In genomic region chrX:15188039-15188438, GRCh38 we compare ENCODE assay signal across 18 cellular contexts.
DNase-seq lines count a peak whose midpoint lies in the region; ATAC-seq, FAIRE-seq and TF ChIP-seq lines count a peak whose summit lies in the region.
"Had no signal": no experiment of that assay in that cellular context is flagged by ENCODE, and none has a peak within 500 bp of the region (broad histone marks: within the 10 kb centered on the region; RNA-seq: fewer than 3 reads in every experiment).

No MANE protein-coding gene starts in this region.

- H3K23ac ChIP-seq in H9 (ENCODE audit: insufficient read length, low read depth, low read length), result no peak overlapping the region

- H3K4me3 Mint-ChIP-seq in H9 (no peak overlapping the region), astrocyte (ENCODE audit: unreplicated experiment) (no peak overlapping the region)
- H3K4me3 Mint-ChIP-seq in activated T-helper 1 cell treated with anti-CD3 and anti-CD28 coated beads, Interleukin-12 subunit alpha, Interleukin-12 subunit beta, Interleukin-2, Interleukin-4 antibody, amounts not matched to agents 30 ng/mL and 10 ng/mL and 1 ng/mL, durations not matched to agents 14 hours and 24 hours and 36 hours, result no peak overlapping the region
- H3K4me3 Mint-ChIP-seq: B cell; CD8-positive, alpha-beta T cell had no signal

- H4K91ac ChIP-seq in H9 (ENCODE audit: insufficient read length, low read depth, low read length), result no peak overlapping the region

- H3K27me3 Mint-ChIP-seq in H9 (ENCODE audit: low read depth) (peaks cover 6% of the 10 kb centered on the region), astrocyte (ENCODE audit: low read depth, unreplicated experiment) (no peaks in the 10 kb centered on the region)
- peaks cover 19% of the 10 kb centered on the region for H3K27me3 Mint-ChIP-seq in activated T-helper 1 cell treated with anti-CD3 and anti-CD28 coated beads, Interleukin-12 subunit alpha, Interleukin-12 subunit beta, Interleukin-2, Interleukin-4 antibody, amounts not matched to agents 30 ng/mL and 10 ng/mL and 1 ng/mL, durations not matched to agents 14 hours and 24 hours and 36 hours (ENCODE audit: insufficient read depth)

- H3K4ac ChIP-seq in H9 (ENCODE audit: low read depth, low read length), result no peak overlapping the region

- TF ChIP-seq CTCF in H9 (conservative IDR thresholded peaks at IDR 0.05), result no peak
- TF ChIP-seq CTCF in astrocyte (IDR thresholded peaks at IDR 0.05; ENCODE audit: insufficient read depth, low read depth, low read length), result no peak

- H3K27ac Mint-ChIP-seq in H9 (no peak overlapping the region), astrocyte (ENCODE audit: unreplicated experiment) (no peak overlapping the region)
- no peak overlapping the region for H3K27ac Mint-ChIP-seq in activated T-helper 1 cell treated with anti-CD3 and anti-CD28 coated beads, Interleukin-12 subunit alpha, Interleukin-12 subunit beta, Interleukin-2, Interleukin-4 antibody, amounts not matched to agents 30 ng/mL and 10 ng/mL and 1 ng/mL, durations not matched to agents 14 hours and 24 hours and 36 hours
- H3K27ac Mint-ChIP-seq: B cell; CD8-positive, alpha-beta T cell; IgD-negative memory B cell had no signal

- H3K9me3 Mint-ChIP-seq in H9 (peaks cover 49 to 50% of the 10 kb centered on the region in 2 experiments), astrocyte (ENCODE audit: unreplicated experiment) (no peaks in the 10 kb centered on the region)
- no peaks in the 10 kb centered on the region for H3K9me3 Mint-ChIP-seq in activated T-helper 1 cell treated with anti-CD3 and anti-CD28 coated beads, Interleukin-12 subunit alpha, Interleukin-12 subunit beta, Interleukin-2, Interleukin-4 antibody, amounts not matched to agents 30 ng/mL and 10 ng/mL and 1 ng/mL, durations not matched to agents 14 hours and 24 hours and 36 hours
- H3K9me3 Mint-ChIP-seq: CD8-positive, alpha-beta T cell; IgD-negative memory B cell had no signal

- H2AFZ ChIP-seq in H9 (ENCODE audit: low read length), result no peak overlapping the region
- H2AFZ ChIP-seq in astrocyte (ENCODE audit: low read depth, low read length), result no peak overlapping the region

- H3K18ac ChIP-seq in H9 (ENCODE audit: insufficient read length, low read depth, low read length), result no peak overlapping the region

- H4K8ac ChIP-seq in H9 (replicated peaks; ENCODE audit: insufficient read length, low read depth, low read length), result no peak overlapping the region

- no CpG with 5 or more reads among the region's 1 CpG for WGBS in H9 (ENCODE audit: extremely low coverage, insufficient read length, low lambda C conversion rate)

- H2AK5ac ChIP-seq in H9 (ENCODE audit: insufficient read length, low read length), result no peak overlapping the region

- H4K20me1 ChIP-seq in H9 (ENCODE audit: control insufficient read depth, insufficient read depth, insufficient read length) (no peaks in the 10 kb centered on the region), astrocyte (ENCODE audit: insufficient read depth, low read length) (no peaks in the 10 kb centered on the region)

- H2BK15ac ChIP-seq in H9 (ENCODE audit: low read depth, low read length), result no peak overlapping the region

- H3K4me1 Mint-ChIP-seq in H9, result no peaks in the 10 kb centered on the region
- H3K4me1 Mint-ChIP-seq in astrocyte (ENCODE audit: low read depth, unreplicated experiment), result no peaks in the 10 kb centered on the region
- H3K4me1 Mint-ChIP-seq in activated T-helper 1 cell treated with anti-CD3 and anti-CD28 coated beads, Interleukin-12 subunit alpha, Interleukin-12 subunit beta, Interleukin-2, Interleukin-4 antibody, amounts not matched to agents 30 ng/mL and 10 ng/mL and 1 ng/mL, durations not matched to agents 14 hours and 24 hours and 36 hours (ENCODE audit: low read depth), result no peaks in the 10 kb centered on the region
- H3K4me1 Mint-ChIP-seq: B cell, IgD-negative memory B cell had no signal

- H3K79me2 ChIP-seq in H9 (ENCODE audit: insufficient read depth, low read length) (no peaks in the 10 kb centered on the region), astrocyte (ENCODE audit: insufficient read depth, low read length) (no peaks in the 10 kb centered on the region)

- no peak overlapping the region for H3K14ac ChIP-seq in H9 (ENCODE audit: insufficient read depth, low read length)

- H3K27ac ChIP-seq in H9 (ENCODE audit: insufficient read length, low read depth, low read length) (no peak overlapping the region), astrocyte (ENCODE audit: low read depth, low read length) (no peak overlapping the region)
- H3K27ac ChIP-seq: BLaER1 treated with 17β-estradiol and CSF1 and Interleukin-3, amounts not matched to agents 10 nM and 100 nM; HL-60 had no signal

- H3K36me3 Mint-ChIP-seq in H9 (ENCODE audit: insufficient read depth in 1 of 3, low read depth in 3 of 3), result no peaks in the 10 kb centered on the region
- no peaks in the 10 kb centered on the region for H3K36me3 Mint-ChIP-seq in astrocyte (ENCODE audit: low read depth, unreplicated experiment)
- no peaks in the 10 kb centered on the region for H3K36me3 Mint-ChIP-seq in activated T-helper 1 cell treated with anti-CD3 and anti-CD28 coated beads, Interleukin-12 subunit alpha, Interleukin-12 subunit beta, Interleukin-2, Interleukin-4 antibody, amounts not matched to agents 30 ng/mL and 10 ng/mL and 1 ng/mL, durations not matched to agents 14 hours and 24 hours and 36 hours (ENCODE audit: low read depth)
- H3K36me3 Mint-ChIP-seq: CD8-positive, alpha-beta T cell; IgD-negative memory B cell had no signal

- H3K23me2 ChIP-seq in H9 (ENCODE audit: insufficient read length, low read depth, low read length, poor library complexity, severe bottlenecking), result no peaks in the 10 kb centered on the region

- H2BK12ac ChIP-seq in H9 (ENCODE audit: insufficient read length, low read depth, low read length), result no peak overlapping the region

- no peak for ATAC-seq in HG03457 (IDR thresholded peaks at IDR 0.05; ENCODE audit: unreplicated experiment)
- ATAC-seq: CD8-positive, alpha-beta T cell had no signal

- H3K4me1 ChIP-seq in H9 (ENCODE audit: insufficient read depth, low read length), result no peaks in the 10 kb centered on the region
- no peaks in the 10 kb centered on the region for H3K4me1 ChIP-seq in astrocyte (ENCODE audit: insufficient read depth, low read length)
- H3K4me1 ChIP-seq: BLaER1 treated with 17β-estradiol and CSF1 and Interleukin-3, amounts not matched to agents 10 nM and 100 nM; HAP-1 had no signal

- H3K9me3 ChIP-seq in H9 (ENCODE audit: control insufficient read depth, low read depth, low read length) (no peaks in the 10 kb centered on the region), astrocyte (ENCODE audit: insufficient read depth, low read depth, low read length) (no peaks in the 10 kb centered on the region)
- H3K9me3 ChIP-seq: BLaER1 treated with 17β-estradiol and CSF1 and Interleukin-3, amounts not matched to agents 10 nM and 100 nM; HAP-1 had no signal

- no peak for DNase-seq in GM18507 (ENCODE audit: extremely low spot score, insufficient read length, low read depth)
- DNase-seq in H9, result peak; percentile 28
- DNase-seq in astrocyte (ENCODE audit: low read depth), result no peak
- peak; percentile 29 for DNase-seq in iPS-NIHi7 (ENCODE audit: extremely low spot score)
- no peak for DNase-seq in DMS53 (lab: John Stamatoyannopoulos, UW)
- no peak for DNase-seq in activated T-helper 1 cell treated with anti-CD3 and anti-CD28 coated beads, Interleukin-12 subunit alpha, Interleukin-12 subunit beta, Interleukin-2, Interleukin-4 antibody, amounts not matched to agents 30 ng/mL and 10 ng/mL and 1 ng/mL, durations not matched to agents 14 hours and 24 hours and 36 hours (ENCODE audit: low spot score)
- DNase-seq: Calu3; CD8-positive, alpha-beta T cell; DND-41; EL; GOT3; KG1 had no signal

- H2BK20ac ChIP-seq in H9 (ENCODE audit: low read depth, low read length, poor library complexity, severe bottlenecking), result no peak overlapping the region

- no peak overlapping the region for H3K9ac ChIP-seq in H9 (ENCODE audit: extremely low read depth, insufficient read length, low read length)
- H3K9ac ChIP-seq in astrocyte (ENCODE audit: low read length), result no peak overlapping the region
- H3K9ac ChIP-seq: BLaER1 treated with 17β-estradiol and CSF1 and Interleukin-3, amounts not matched to agents 10 nM and 100 nM had no signal

- H3K79me1 ChIP-seq in H9 (ENCODE audit: insufficient read depth, low read depth, low read length, poor library complexity, severe bottlenecking), result no peaks in the 10 kb centered on the region

- H3T11ph ChIP-seq in H9 (ENCODE audit: low read length), result no peak overlapping the region

- no peak overlapping the region for H2BK120ac ChIP-seq in H9 (ENCODE audit: low read depth, low read length, poor library complexity, severe bottlenecking)

- no peak overlapping the region for H3K4me2 ChIP-seq in H9 (ENCODE audit: insufficient read depth, insufficient read length, low read length)
- H3K4me2 ChIP-seq in astrocyte (ENCODE audit: low read length), result no peak overlapping the region
- H3K4me2 ChIP-seq: BLaER1 treated with 17β-estradiol and CSF1 and Interleukin-3, amounts not matched to agents 10 nM and 100 nM had no signal

- H2BK5ac ChIP-seq in H9 (ENCODE audit: insufficient read length, low read length), result no peak overlapping the region

- FAIRE-seq in GM18507 (lab: Jason Lieb, UNC) (peak; percentile 45), astrocyte (lab: Jason Lieb, UNC) (peak; percentile 23)

- no peak overlapping the region for H4K5ac ChIP-seq in H9 (ENCODE audit: insufficient read length, low read depth, low read length)

- H3K36me3 ChIP-seq in astrocyte (ENCODE audit: insufficient read depth, low read length), result no peaks in the 10 kb centered on the region
- H3K36me3 ChIP-seq: BLaER1 treated with 17β-estradiol and CSF1 and Interleukin-3, amounts not matched to agents 10 nM and 100 nM; HAP-1 had no signal

- H3K27me3 ChIP-seq in H9 (ENCODE audit: insufficient read depth, low read length), result no peaks in the 10 kb centered on the region
- H3K27me3 ChIP-seq in astrocyte (ENCODE audit: insufficient read depth, low read length), result no peaks in the 10 kb centered on the region

- intact Hi-C loops in activated T-helper 1 cell treated with anti-CD3 and anti-CD28 coated beads, Interleukin-12 subunit alpha, Interleukin-12 subunit beta, Interleukin-2, Interleukin-4 antibody, amounts not matched to agents 30 ng/mL and 10 ng/mL and 1 ng/mL, durations not matched to agents 14 hours and 24 hours and 36 hours (cut with micrococcal nuclease), result no loop called here

- H3K56ac ChIP-seq in H9 (ENCODE audit: insufficient read length, low read depth, low read length), result no peak overlapping the region

- H3K4me3 ChIP-seq in astrocyte (ENCODE audit: insufficient read depth, low read depth, low read length), result no peak overlapping the region
- H3K4me3 ChIP-seq: BLaER1 treated with 17β-estradiol and CSF1 and Interleukin-3, amounts not matched to agents 10 nM and 100 nM; HAP-1 had no signal

Comparison
In these comparisons a context has a peak if more than half of its experiments do, and no peak if none do; other contexts are left out.
1. DNase-seq: peak in H9 (single experiment) and iPS-NIHi7 (single experiment); none in GM18507 (single experiment), astrocyte (single experiment), DMS53 (single experiment) and activated T-helper 1 cell treated with anti-CD3 and anti-CD28 coated beads, Interleukin-12 subunit alpha, Interleukin-12 subunit beta, Interleukin-2, Interleukin-4 antibody, amounts not matched to agents 30 ng/mL and 10 ng/mL and 1 ng/mL, durations not matched to agents 14 hours and 24 hours and 36 hours (single experiment).